ENCODE assay signal across 8 cellular contexts in the genomic region with DNA sequence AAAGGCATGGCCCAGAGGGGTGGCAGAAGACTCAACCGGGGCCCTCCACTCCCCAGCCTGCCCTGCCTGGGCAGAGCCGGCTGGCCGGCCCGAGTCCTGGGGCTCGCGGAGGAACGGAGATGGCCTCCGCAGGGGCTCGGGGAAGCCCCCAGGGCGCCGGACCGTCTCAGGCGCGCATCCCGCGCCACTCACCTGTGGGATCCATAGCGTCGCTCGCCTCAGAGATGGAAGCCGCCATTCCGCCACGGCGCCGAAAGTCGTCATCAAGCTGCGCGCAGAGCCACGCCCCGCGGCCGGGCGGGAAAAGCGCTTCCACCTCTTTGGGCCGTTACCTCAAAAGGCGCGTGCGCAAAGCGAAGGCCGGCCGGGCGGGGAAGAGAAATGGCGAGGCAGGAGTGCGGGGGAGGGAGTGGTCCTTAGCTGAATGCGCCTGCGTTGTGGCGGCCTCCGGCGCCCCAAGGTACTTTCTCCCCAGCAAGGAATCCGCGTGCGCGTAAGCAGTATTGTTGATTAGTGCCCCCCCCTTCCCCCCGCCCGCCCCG. TPM values are rescaled to one million over a fixed set of nuclear protein-coding genes. Genes with fewer than 3 reads are reported as not detected.
DNase-seq lines count a peak whose midpoint lies in the region; ATAC-seq, FAIRE-seq and TF ChIP-seq lines count a peak whose summit lies in the region.

Gene SMPD4, minus strand, starts transcription at position 265 of the 542 bp plus-strand sequence. CDS start 5,010 bp downstream, outside the sequence.

- DNase-seq in D721Med (ENCODE audit: insufficient read length, low spot score) (peak; percentile 82), OCI-M2 (lab: John Stamatoyannopoulos, UW; ENCODE audit: unreplicated experiment) (peak; percentile 57), activated T-cell treated with anti-CD3 and anti-CD28 coated beads for 4 hours (peak; percentile 96), epithelial cell of esophagus (ENCODE audit: low read depth) (peak; percentile 96), mucosa of descending colon (peak; percentile 98 to 99 (median 98))
- peak; percentile 98 for DNase-seq in stimulated activated CD8-positive, alpha-beta memory T cell treated with anti-CD3 and anti-CD28 coated beads, Interleukin-4, amount 100 ng/mL, for 24 hours (ENCODE audit: low read depth)

- H3K9me3 ChIP-seq in mucosa of descending colon = no peaks in the 10 kb centered on the region

- H3K9me3 Mint-ChIP-seq in IgD-negative memory B cell = no peaks in the 10 kb centered on the region

- H3K36me3 Mint-ChIP-seq in IgD-negative memory B cell = peaks cover 1% of the 10 kb centered on the region

- H3K4me3 ChIP-seq in epithelial cell of esophagus (ENCODE audit: low read length) (peak within 1 kb of the TSS; percentile 93), mucosa of descending colon (peak within 1 kb of the TSS; percentile 93)

- peak within 1 kb of the TSS; percentile 90 to 99 (median 96) for H3K4me3 Mint-ChIP-seq in IgD-negative memory B cell

- no peak for FAIRE-seq in D721Med (lab: Jason Lieb, UNC)

- H3K27me3 Mint-ChIP-seq in IgD-negative memory B cell = no peaks in the 10 kb centered on the region

- H3K27ac Mint-ChIP-seq in IgD-negative memory B cell = peak within 1 kb of the TSS; percentile 91 to 98 (median 96)

- intact Hi-C loops in mucosa of descending colon (cut with DNase I, micrococcal nuclease) = loop anchor here (10.0 kb wide), 1 partner anchor 153 kb away; no protein-coding TSS in a partner anchor

- no peaks in the 10 kb centered on the region for H3K36me3 ChIP-seq in mucosa of descending colon (ENCODE audit: low read depth)

- peaks cover 11% of the 10 kb centered on the region for H3K4me1 ChIP-seq in mucosa of descending colon (ENCODE audit: low read depth)

- TF ChIP-seq CTCF in D721Med (IDR thresholded peaks at IDR 0.05; ENCODE audit: insufficient read depth, missing control alignments) (no peak), epithelial cell of esophagus (IDR thresholded peaks at IDR 0.05; ENCODE audit: insufficient read depth, low read depth, low read length, missing control alignments) (no peak), mucosa of descending colon (IDR thresholded peaks at IDR 0.05) (no peak)

- peaks cover 7 to 16% (median 10%) of the 10 kb centered on the region in 3 donors for H3K4me1 Mint-ChIP-seq in IgD-negative memory B cell

- peak; percentile 53 for ATAC-seq in GM21529 (IDR thresholded peaks at IDR 0.05; ENCODE audit: unreplicated experiment)
- ATAC-seq in mucosa of descending colon = peak; percentile 91

RNA-seq across cellular contexts. Expression of gene SMPD4, which starts in this region (rescaled TPM):
- polyA plus RNA-seq in IgD-negative memory B cell = 43.3 TPM
- total RNA-seq in mucosa of descending colon = 10 to 100 TPM; 37.9 to 41.5 (median 38.2) TPM

Comparison
In these comparisons a context has a peak if more than half of its experiments do, and no peak if none do; other contexts are left out.
1. Peak in every context shown above with its lines: DNase-seq, ATAC-seq and H3K4me3 ChIP-seq.